In genomic region chr6:38080349-38080748, GRCh38 we compare ENCODE assay signal across 21 cellular contexts.
DNase-seq lines count a peak whose midpoint lies in the region; ATAC-seq and TF ChIP-seq lines count a peak whose summit lies in the region.
"Had no signal": no experiment of that assay in that cellular context is flagged by ENCODE, and none has a peak within 500 bp of the region (broad histone marks: within the 10 kb centered on the region; RNA-seq: fewer than 3 reads in every experiment).

No MANE protein-coding gene starts in this region.

- H3K4me3 ChIP-seq in GM23248: no peak overlapping the region
- no peak overlapping the region for H3K4me3 ChIP-seq in fibroblast of mammary gland (ENCODE audit: control insufficient read depth, low read depth, low read length)
- H3K4me3 ChIP-seq in skeletal muscle cell (ENCODE audit: low read depth, low read length): no peak overlapping the region
- H3K4me3 ChIP-seq in H7 (ENCODE audit: insufficient read depth, low read depth, low read length): no peak overlapping the region
- H3K4me3 ChIP-seq: adrenal gland, neural progenitor cell had no signal

- in situ Hi-C loops in GM23248 (cut with MboI) (no loop called here), SK-MEL-5 (cut with HindIII; ENCODE audit: low pct_unique_long_range_greater_than_20kb, low sequenced_read_pairs) (no loop called here)

- no peak for TF ChIP-seq CTCF in fibroblast of mammary gland (conservative IDR thresholded peaks at IDR 0.05; ENCODE audit: control insufficient read depth, insufficient read depth, low read depth, low read length)

- 72 to 75% methylated on average over 4 of the region's 4 CpGs for WGBS in GM23248 (ENCODE audit: low coverage in 1 of 2, low lambda C conversion rate in 2 of 2, missing lambda C conversion rate in 2 of 2), 2 experiments

- H3K9me2 ChIP-seq in GM23248 (ENCODE audit: insufficient read depth): no peaks in the 10 kb centered on the region

- no peak overlapping the region for H2AFZ ChIP-seq in GM23248
- H2AFZ ChIP-seq: neural progenitor cell had no signal

- H3K27ac ChIP-seq in GM23248 (no peak overlapping the region), substantia nigra (ENCODE audit: low read depth, low read length, poor library complexity, severe bottlenecking) (no peak overlapping the region)
- H3K27ac ChIP-seq: adrenal gland, neural progenitor cell had no signal

- H3K27me3 ChIP-seq in GM23248 (replicated peaks; ENCODE audit: insufficient read depth) (no peaks in the 10 kb centered on the region), H7 (ENCODE audit: control insufficient read depth, insufficient read depth, low read length) (no peaks in the 10 kb centered on the region)
- H3K27me3 ChIP-seq: adrenal gland, neural progenitor cell had no signal

- H3K79me2 ChIP-seq in GM23248 (ENCODE audit: insufficient read depth): peaks cover 95% of the 10 kb centered on the region

- peaks cover 9% of the 10 kb centered on the region for H3K4me1 ChIP-seq in GM23248 (ENCODE audit: insufficient read depth)
- H3K4me1 ChIP-seq: neural progenitor cell had no signal

- no peaks in the 10 kb centered on the region for H3F3A ChIP-seq in GM23248 (ENCODE audit: insufficient read depth)

- H3K4me2 ChIP-seq in GM23248 (ENCODE audit: unreplicated experiment): no peak overlapping the region
- H3K4me2 ChIP-seq: neural progenitor cell had no signal

- H3K9me3 ChIP-seq in GM23248 (ENCODE audit: low read depth): no peaks in the 10 kb centered on the region
- H3K9me3 ChIP-seq: adrenal gland had no signal

- H3K36me3 ChIP-seq in GM23248 (ENCODE audit: low read depth): peaks cover 5% of the 10 kb centered on the region; the same call in 1 of the 2 replicates
- no peaks in the 10 kb centered on the region for H3K36me3 ChIP-seq in H7 (replicated peaks; ENCODE audit: control insufficient read depth, insufficient read depth, low read length)
- H3K36me3 ChIP-seq: adrenal gland, neural progenitor cell had no signal

- ATAC-seq in HG02981 (IDR thresholded peaks at IDR 0.05; ENCODE audit: unreplicated experiment): no peak
- ATAC-seq: CD8-positive, alpha-beta T cell; T-cell had no signal

- 0 out of 2 replicates have a peak, but pooled peaks cover 6% of the 10 kb centered on the region for H4K20me1 ChIP-seq in GM23248 (ENCODE audit: insufficient read depth)

- DNase-seq in GM23248: peak; percentile 11
- peak; percentile 42 for DNase-seq in SK-MEL-5 (ENCODE audit: low read depth, low spot score)
- DNase-seq in fibroblast of mammary gland (ENCODE audit: low read depth): peak; percentile 46
- DNase-seq in skeletal muscle cell (ENCODE audit: low read depth): peak; percentile 16
- no peak for DNase-seq in substantia nigra (lab: John Stamatoyannopoulos, UW)
- no peak for DNase-seq in H7
- DNase-seq in anterior cingulate cortex (lab: John Stamatoyannopoulos, UW): no peak
- DNase-seq: activated CD8-positive, alpha-beta memory T cell treated with anti-CD3 and anti-CD28 coated beads, Interleukin-2, amount 50 U/mL, for 48 hours; activated effector memory CD4-positive, alpha-beta T cell treated with anti-CD3 and anti-CD28 coated beads, Interleukin-2, amount 50 U/mL, for 16 hours; adrenal gland; CD8-positive, alpha-beta T cell; central memory CD4-positive, alpha-beta T cell; DMS79; effector CD8-positive, alpha-beta T cell; NCI-H1417; NCI-H2171 treated with DMSO at 0.1 percent for 48 hours; SHP77 treated with DMSO at 0.1 percent for 48 hours; stimulated activated CD4-positive, alpha-beta T cell treated with anti-CD3 and anti-CD28 coated beads, Interleukin-12 subunit alpha, Interleukin-12 subunit beta, amount 100 ng/mL, for 4 hours; T-cell had no signal

- no peak overlapping the region for H3K9ac ChIP-seq in GM23248
- H3K9ac ChIP-seq: neural progenitor cell had no signal

Comparison
In these comparisons a context has a peak if more than half of its experiments do, and no peak if none do; other contexts are left out.
1. DNase-seq: peak in GM23248 (single experiment), SK-MEL-5 (single experiment), fibroblast of mammary gland (single experiment) and skeletal muscle cell (single experiment); none in substantia nigra (0 of 49), H7 (single experiment) and anterior cingulate cortex (0 of 58).